16 cellular contexts compared by ENCODE assay signal in genomic region chr9:131715906-131716305, GRCh38. TPM values are rescaled to one million over a fixed set of nuclear protein-coding genes. Genes with fewer than 3 reads are reported as not detected.
A peak's percentile ranks its signal among the peaks of the same experiment; 100 is the strongest.
DNase-seq lines count a peak whose midpoint lies in the region; ATAC-seq, FAIRE-seq and TF ChIP-seq lines count a peak whose summit lies in the region.
"Had no signal": no experiment of that assay in that cellular context is flagged by ENCODE, and none has a peak within 500 bp of the region (broad histone marks: within the 10 kb centered on the region; RNA-seq: fewer than 3 reads in every experiment).

No MANE protein-coding gene starts in this region.

- H3K4me2 ChIP-seq in endothelial cell of umbilical vein (ENCODE audit: insufficient read depth, low read length), result peak overlapping the region; percentile 26
- H3K4me2 ChIP-seq: GM23338 had no signal

- H3K36me3 Mint-ChIP-seq in WTC11, result no peaks in the 10 kb centered on the region

- no peak for TF ChIP-seq POLR2A in endothelial cell of umbilical vein (IDR thresholded peaks at IDR 0.05; ENCODE audit: low read depth, low read length)

- FAIRE-seq in endothelial cell of umbilical vein (lab: Jason Lieb, UNC), result peak; percentile 53
- no peak for FAIRE-seq in kidney (lab: Jason Lieb, UNC)
- FAIRE-seq: D721Med had no signal

- H3K4me3 ChIP-seq in endothelial cell of umbilical vein (replicated peaks in 1 of 3; ENCODE audit: insufficient read depth in 1 of 3, low read depth in 1 of 3, low read length in 3 of 3) (no peak overlapping the region), lung (no peak overlapping the region), thoracic aorta (no peak overlapping the region), kidney (ENCODE audit: low read length in 2 of 2) (no peak overlapping the region)
- H3K4me3 ChIP-seq: GM23338 had no signal

- intact Hi-C loops in endothelial cell of umbilical vein (cut with micrococcal nuclease), result no loop called here
- intact Hi-C loops in kidney (cut with DNase I), result no loop called here
- intact Hi-C loops in left colon (cut with DNase I, micrococcal nuclease), result no loop called here

- H3K4me1 ChIP-seq in endothelial cell of umbilical vein (ENCODE audit: control insufficient read depth, extremely low read depth, insufficient read depth, low read length) (peaks cover 38% of the 10 kb centered on the region), lung (ENCODE audit: control insufficient read depth in 2 of 2, insufficient read depth in 2 of 2, low read length in 2 of 2) (peaks cover 12 to 42% of the 10 kb centered on the region in 2 donors), thoracic aorta (ENCODE audit: control insufficient read depth in 1 of 2, low read depth in 2 of 2) (peaks cover 25 to 58% of the 10 kb centered on the region in 2 donors), kidney (ENCODE audit: control insufficient read depth in 1 of 2, insufficient read depth in 1 of 2, low read depth in 1 of 2, low read length in 2 of 2) (peaks cover 19 to 25% of the 10 kb centered on the region in 2 donors)

- H3K27ac ChIP-seq in endothelial cell of umbilical vein (ENCODE audit: insufficient read depth, low read depth, low read length) (peak overlapping the region; percentile 94), lung (ENCODE audit: low read depth in 1 of 2, low read length in 1 of 2) (peak overlapping the region; percentile 37 to 89), thoracic aorta (peak overlapping the region; percentile 80 to 85), kidney (ENCODE audit: low read depth in 2 of 2, low read length in 2 of 2) (peak overlapping the region in 1 of 2 donors; percentile 61)

- BruUV-seq in endothelial cell of umbilical vein (replicated peaks; lab: Mats Ljungman, UMichigan), result no TSS peak

- H3K36me3 ChIP-seq in endothelial cell of umbilical vein (ENCODE audit: control insufficient read depth in 2 of 2, extremely low read depth in 1 of 2, insufficient read depth in 2 of 2, low read length in 2 of 2), result peaks cover 0 to under 1% of the 10 kb centered on the region in 2 experiments
- H3K36me3 ChIP-seq in lung (ENCODE audit: control insufficient read depth in 2 of 2, insufficient read depth in 2 of 2, low read length in 2 of 2), result peaks cover 0 to 3% of the 10 kb centered on the region in 2 donors
- no peaks in the 10 kb centered on the region for H3K36me3 ChIP-seq in thoracic aorta
- no peaks in the 10 kb centered on the region for H3K36me3 ChIP-seq in kidney (ENCODE audit: control insufficient read depth in 1 of 2, insufficient read depth in 2 of 2, low read length in 2 of 2)

- H3K4me1 Mint-ChIP-seq in WTC11, result peaks cover 17% of the 10 kb centered on the region

- no peak for ATAC-seq in WTC11
- ATAC-seq in lung (ENCODE audit: insufficient read depth, low FRiP score), result no peak
- no peak for ATAC-seq in thoracic aorta (ENCODE audit: insufficient number of reproducible peaks, low FRiP score, low read depth)
- no peak for ATAC-seq in left colon
- ATAC-seq: activated CD4-positive, CD25-positive, alpha-beta regulatory T cell treated with anti-CD3 and anti-CD28 coated beads, Interleukin-2, amount 50 U/mL, for 24 hours; activated CD8-positive, alpha-beta memory T cell treated with anti-CD3 and anti-CD28 coated beads, Interleukin-2, amount 10 ng/mL, durations not matched to agents 7 days and 5 days; GM23338 had no signal

- H3K9me3 Mint-ChIP-seq in WTC11, result no peaks in the 10 kb centered on the region
- H3K9me3 Mint-ChIP-seq: GM23338 had no signal

- H3K27me3 Mint-ChIP-seq in WTC11 (ENCODE audit: low read depth), result no peaks in the 10 kb centered on the region
- H3K27me3 Mint-ChIP-seq: activated CD8-positive, alpha-beta memory T cell treated with anti-CD3 and anti-CD28 coated beads, Interleukin-2, amount 10 ng/mL, durations not matched to agents 7 days and 5 days had no signal

- no peaks in the 10 kb centered on the region for H4K20me1 ChIP-seq in endothelial cell of umbilical vein (replicated peaks; ENCODE audit: control insufficient read depth, extremely low read depth, insufficient read depth, low read length)

- no peaks in the 10 kb centered on the region for H3K27me3 ChIP-seq in endothelial cell of umbilical vein (ENCODE audit: control insufficient read depth in 2 of 2, insufficient read depth in 2 of 2, low read length in 2 of 2)
- no peaks in the 10 kb centered on the region for H3K27me3 ChIP-seq in lung (ENCODE audit: control insufficient read depth, insufficient read depth)
- H3K27me3 ChIP-seq in thoracic aorta (replicated peaks; ENCODE audit: insufficient read depth), result no peaks in the 10 kb centered on the region

- no peaks in the 10 kb centered on the region for H3K9me1 ChIP-seq in endothelial cell of umbilical vein (replicated peaks; ENCODE audit: control insufficient read depth, extremely low read depth, insufficient read depth, low read length)

- WGBS in lung, 2 donors, result 49 to 63% methylated on average over 5 of the region's 5 CpGs

- H3K79me2 ChIP-seq in endothelial cell of umbilical vein (ENCODE audit: control insufficient read depth, insufficient read depth, low read length), result peaks cover 77% of the 10 kb centered on the region

- POLR2A ChIA-PET in WTC11 (lab: Charles Lee), result interaction anchor here (1.3 kb wide), 1 partner anchor 11 kb away, joined by 3 read pairs; no protein-coding TSS in a partner anchor
- POLR2A ChIA-PET in endothelial cell of umbilical vein (lab: Charles Lee), result interaction anchor here (0.7 kb wide), 1 partner anchor 12 kb away, joined by 5 read pairs; no protein-coding TSS in a partner anchor

- H3K4me3 Mint-ChIP-seq in WTC11, result no peak overlapping the region
- H3K4me3 Mint-ChIP-seq: activated CD8-positive, alpha-beta memory T cell treated with anti-CD3 and anti-CD28 coated beads, Interleukin-2, amount 10 ng/mL, durations not matched to agents 7 days and 5 days; GM23338 had no signal

- H3K9ac ChIP-seq in endothelial cell of umbilical vein (replicated peaks; ENCODE audit: extremely low read depth, insufficient read depth, low read length), result peak overlapping the region; percentile 57
- no peak overlapping the region for H3K9ac ChIP-seq in kidney (ENCODE audit: low read length in 2 of 2)

- H3K27ac Mint-ChIP-seq in WTC11, result peak overlapping the region; percentile 47; the same call in 1 of the 2 replicates
- H3K27ac Mint-ChIP-seq: GM23338 had no signal

- H2AFZ ChIP-seq in endothelial cell of umbilical vein (ENCODE audit: low read depth, low read length), result no peak overlapping the region
- H2AFZ ChIP-seq: GM23338 had no signal

- TF ChIP-seq CTCF in WTC11 (IDR thresholded peaks at IDR 0.05), result no peak
- TF ChIP-seq CTCF in endothelial cell of umbilical vein (IDR thresholded peaks at IDR 0.05; ENCODE audit: extremely low read depth in 1 of 2, insufficient read depth in 1 of 2, low read depth in 1 of 2, low read length in 2 of 2), result no peak
- no peak for TF ChIP-seq CTCF in lung (IDR thresholded peaks at IDR 0.05; ENCODE audit: control extremely low read depth, extremely low read depth)
- TF ChIP-seq CTCF in thoracic aorta (IDR thresholded peaks at IDR 0.05), result no peak
- no peak for TF ChIP-seq CTCF in kidney (IDR thresholded peaks at IDR 0.05; ENCODE audit: borderline replicate concordance, extremely low read depth, insufficient read depth)

- CTCF ChIA-PET in WTC11 (lab: Charles Lee) (no interaction called here), endothelial cell of umbilical vein (lab: Charles Lee) (interaction anchor here (0.9 to 3.1 kb wide), 5 partner anchors 9 to 125 kb away, joined by 5 to 20 read pairs (median 6); partner anchors contain the start of gene RAPGEF1)

- H3K9me3 ChIP-seq in endothelial cell of umbilical vein (replicated peaks; ENCODE audit: control insufficient read depth, insufficient read depth, low read length), result no peaks in the 10 kb centered on the region
- peaks cover 0 to 5% of the 10 kb centered on the region in 2 donors for H3K9me3 ChIP-seq in lung (ENCODE audit: control insufficient read depth in 2 of 2, insufficient read depth in 1 of 2, low read length in 1 of 2)
- no peaks in the 10 kb centered on the region for H3K9me3 ChIP-seq in thoracic aorta
- H3K9me3 ChIP-seq in kidney (ENCODE audit: control insufficient read depth in 1 of 2, low read length in 2 of 2), result no peaks in the 10 kb centered on the region

- dilution Hi-C loops in endothelial cell of umbilical vein (cut with MboI; ENCODE audit: extremely low pct_ligation_motif_present, low sequenced_read_pairs), result no loop called here

- DNase-seq in WTC11 (ENCODE audit: low spot score) (no peak), endothelial cell of umbilical vein (ENCODE audit: low read depth, low spot score) (peak; percentile 72), lung (ENCODE audit: low spot score) (no peak), thoracic aorta (ENCODE audit: low spot score) (no peak), kidney (no peak), RKO (ENCODE audit: low spot score) (no peak), C1 segment of cervical spinal cord (lab: John Stamatoyannopoulos, UW) (no peak), left colon (no peak)
- DNase-seq: activated CD8-positive, alpha-beta memory T cell treated with anti-CD3 and anti-CD28 coated beads, Interleukin-2, amount 10 ng/mL, durations not matched to agents 7 days and 5 days; activated naive CD4-positive, alpha-beta T cell treated with Interleukin-2 at 50 U/mL for 16 hours; GDM1; NCI-H2227 treated with DMSO at 0.1 percent for 48 hours; SHP77 treated with DMSO at 0.1 percent for 48 hours had no signal

TF ChIP-seq in WTC11, 78 proteins besides CTCF, POLR2A, EP300 and RAD21 (continues in another document):
- TF ChIP-seq ZNF121 (CRISPR knock-in tag; IDR thresholded peaks at IDR 0.05) (peak; percentile 32; the same call in 1 of the 2 replicates), ETV6 (CRISPR knock-in tag; IDR thresholded peaks at IDR 0.05) (no peak), GTF2I (CRISPR knock-in tag; conservative IDR thresholded peaks at IDR 0.05) (no peak)

TF ChIP-seq in endothelial cell of umbilical vein, 7 proteins besides CTCF, POLR2A, EP300 and RAD21 (continues in another document):
- TF ChIP-seq MYC (IDR thresholded peaks at IDR 0.05; ENCODE audit: low read depth, low read length) (no peak), FOS (IDR thresholded peaks at IDR 0.05; ENCODE audit: borderline replicate concordance, insufficient read depth, low read length) (no peak), JUN (IDR thresholded peaks at IDR 0.05; ENCODE audit: borderline replicate concordance, insufficient read depth, insufficient read length, low read depth) (no peak)

RNA-seq across cellular contexts. Expression of gene RAPGEF1, which starts 24.0 kb away (rescaled TPM):
- 57.9 to 66.2 TPM (median 65.7 TPM) in 3 replicates for total RNA-seq in WTC11 (2021)
- 124 TPM in 2 replicates for total RNA-seq in endothelial cell of umbilical vein
- polyA plus RNA-seq in endothelial cell of umbilical vein, result 50.0 and 53.3 TPM in 2 replicates
- 51.0 and 57.8 TPM in 2 replicates for polyA plus RNA-seq in endothelial cell of umbilical vein (2011; cell fraction: cytosol; rRNA removed)
- polyA plus RNA-seq in endothelial cell of umbilical vein (2011; cell fraction: nucleus; rRNA removed), result 75.3 and 79.7 TPM in 2 replicates
- polyA plus RNA-seq in endothelial cell of umbilical vein (2012), result 72.5 and 82.9 TPM in 2 replicates
- polyA minus RNA-seq in endothelial cell of umbilical vein, result 50.3 and 57.7 TPM in 2 replicates
- 17.2 TPM for polyA minus RNA-seq in endothelial cell of umbilical vein (2011; cell fraction: cytosol; rRNA and poly(A)+ RNA removed)
- 35.9 and 37.0 TPM in 2 replicates for polyA minus RNA-seq in endothelial cell of umbilical vein (2011; cell fraction: nucleus; rRNA and poly(A)+ RNA removed)
- total RNA-seq in lung, result 100 to 1,000 TPM in 1 of 2 donors, 10 to 100 TPM in 1; 56.8 to 134 TPM
- 10 to 100 TPM; 38.9 to 53.3 TPM for polyA plus RNA-seq in lung
- 10 to 100 TPM; 59.7 to 73.0 TPM for total RNA-seq in thoracic aorta
- total RNA-seq in kidney, result 79.7 TPM
- polyA plus RNA-seq in kidney (ENCODE audit: insufficient read depth, low read depth, low replicate concordance), result 15.5 TPM
- 10 to 100 TPM; 61.2 to 75.0 TPM for total RNA-seq in left colon
